23 cellular contexts compared by ENCODE assay signal in genomic region chr7:35804571-35804970, GRCh38. TPM values are rescaled to one million over a fixed set of nuclear protein-coding genes. Genes with fewer than 3 reads are reported as not detected.
DNase-seq lines count a peak whose midpoint lies in the region; ATAC-seq, FAIRE-seq and TF ChIP-seq lines count a peak whose summit lies in the region.
"Had no signal": no experiment of that assay in that cellular context is flagged by ENCODE, and none has a peak within 500 bp of the region (broad histone marks: within the 10 kb centered on the region; RNA-seq: fewer than 3 reads in every experiment).

No MANE protein-coding gene starts in this region.

- no peak overlapping the region for H3K27ac Mint-ChIP-seq in stimulated activated naive CD8-positive, alpha-beta T cell treated with anti-CD3 and anti-CD28 coated beads, Interleukin-15, Interleukin-2, amounts not matched to agents 100 ng/mL and 50 ng/mL, for 24 hours
- H3K27ac Mint-ChIP-seq in stimulated activated naive CD8-positive, alpha-beta T cell treated with anti-CD3 and anti-CD28 coated beads, Interleukin-15, amount 100 ng/mL, for 72 hours = no peak overlapping the region
- peak overlapping the region; percentile 97 to 98 for H3K27ac Mint-ChIP-seq in natural killer cell
- H3K27ac Mint-ChIP-seq: activated CD4-positive, alpha-beta memory T cell treated with anti-CD3 and anti-CD28 coated beads, Interleukin-2, amount 10 ng/mL, durations not matched to agents 7 days and 5 days; activated naive CD8-positive, alpha-beta T cell treated with anti-CD3 and anti-CD28 coated beads, Interleukin-2, amount 10 ng/mL, durations not matched to agents 7 days and 5 days had no signal

- TF ChIP-seq RAD21 in GM12878 (IDR thresholded peaks at IDR 0.05; ENCODE audit: insufficient read depth, low read depth, low read length) = no peak

- no peak for TF ChIP-seq POLR2A in GM12878 (IDR thresholded peaks at IDR 0.05; ENCODE audit: low read depth, low read length)

- RAD21 ChIA-PET in GM12878 (lab: Charles Lee; ENCODE audit: unreplicated experiment) = interaction anchor here (0.7 to 9.4 kb wide), 10 partner anchors 25 to 273 kb away, joined by 3 to 273 read pairs (median 4); no protein-coding TSS in a partner anchor

- POLR2A ChIA-PET in GM12878 (lab: Charles Lee) = interaction anchor here (0.6 to 8.8 kb wide), 12 partner anchors 8 to 496 kb away, joined by 3 to 124 read pairs (median 3); no protein-coding TSS in a partner anchor

- SMC1A ChIA-PET in GM12878 (lab: Charles Lee; ENCODE audit: uncharacterized antibody, unreplicated experiment) = interaction anchor here (1.2 to 8.1 kb wide), 9 partner anchors 8 to 102 kb away, joined by 3 to 180 read pairs (median 9); no protein-coding TSS in a partner anchor

- TF ChIP-seq EP300 in GM12878 (IDR thresholded peaks at IDR 0.05; ENCODE audit: borderline replicate concordance in 1 of 2, control insufficient read depth in 1 of 2, low read depth in 2 of 2, low read length in 2 of 2) = no peak

- CTCF ChIA-PET in GM12878 (lab: Yijun Ruan, JAX) = interaction anchor here (0.9 to 7.7 kb wide), 9 partner anchors 15 to 113 kb away, joined by 3 to 99 read pairs (median 4); no protein-coding TSS in a partner anchor

- TF ChIP-seq CTCF in GM12878 (IDR thresholded peaks at IDR 0.05 in 2 of 3, conservative IDR thresholded peaks at IDR 0.05 in 1 of 3; ENCODE audit: control insufficient read depth in 2 of 3, extremely low read depth in 1 of 3, insufficient read depth in 1 of 3, low read depth in 3 of 3, low read length in 3 of 3) = no peak
- TF ChIP-seq CTCF in natural killer cell (IDR thresholded peaks at IDR 0.05) = no peak

- peaks cover 7% of the 10 kb centered on the region; the same call in 2 of the 3 replicates for H3K9me3 ChIP-seq in GM12878 (replicated peaks; ENCODE audit: control insufficient read depth, insufficient read depth, low read length)
- H3K9me3 ChIP-seq: prostate gland had no signal

- H3K4me1 ChIP-seq in GM12878 (ENCODE audit: control insufficient read depth, insufficient read depth, low read length) = peaks cover 11% of the 10 kb centered on the region; the same call in 1 of the 2 replicates

- ATAC-seq in stimulated activated naive CD8-positive, alpha-beta T cell treated with anti-CD3 and anti-CD28 coated beads, Interleukin-15, amount 100 ng/mL, for 72 hours = no peak
- no peak for ATAC-seq in GM12878
- no peak for ATAC-seq in natural killer cell
- ATAC-seq in HG02588 (IDR thresholded peaks at IDR 0.05; ENCODE audit: unreplicated experiment) = no peak
- ATAC-seq: activated T-cell treated with anti-CD3 and anti-CD28 coated beads, Interleukin-2, amount 50 U/mL, for 4 hours; CD8-positive, alpha-beta T cell; K562 had no signal

- H3K9ac ChIP-seq in GM12878 (ENCODE audit: control insufficient read depth, insufficient read depth, low read length) = no peak overlapping the region; the same call in 1 of the 2 replicates

- H3K27me3 ChIP-seq in GM12878 (replicated peaks in 1 of 2; ENCODE audit: control insufficient read depth in 2 of 2, insufficient read depth in 2 of 2, low read length in 1 of 2) = no peaks in the 10 kb centered on the region
- H3K27me3 ChIP-seq: brain microvascular endothelial cell had no signal

- no peak for FAIRE-seq in GM12878 (lab: Jason Lieb, UNC)
- FAIRE-seq: K562, kidney had no signal

- H3K27ac ChIP-seq in GM12878 (ENCODE audit: control insufficient read depth, insufficient read depth) = no peak overlapping the region
- H3K27ac ChIP-seq: brain microvascular endothelial cell, prostate gland, skin epidermis, VCaP had no signal

- in situ Hi-C loops in GM12878 (cut with MboI) = no loop called here

- peaks cover 69% of the 10 kb centered on the region for H3K4me1 Mint-ChIP-seq in stimulated activated naive CD8-positive, alpha-beta T cell treated with anti-CD3 and anti-CD28 coated beads, Interleukin-15, Interleukin-2, amounts not matched to agents 100 ng/mL and 50 ng/mL, for 24 hours (ENCODE audit: low read depth)
- H3K4me1 Mint-ChIP-seq in stimulated activated naive CD8-positive, alpha-beta T cell treated with anti-CD3 and anti-CD28 coated beads, Interleukin-15, amount 100 ng/mL, for 72 hours = peaks cover 69% of the 10 kb centered on the region
- peaks cover 74% of the 10 kb centered on the region in 2 donors for H3K4me1 Mint-ChIP-seq in natural killer cell

- peak overlapping the region; percentile 82 for H3K4me2 ChIP-seq in GM12878 (ENCODE audit: control insufficient read depth, insufficient read depth)

- H4K20me1 ChIP-seq in GM12878 (ENCODE audit: control insufficient read depth, insufficient read depth) = peaks cover 11% of the 10 kb centered on the region

- peaks cover 45% of the 10 kb centered on the region for H3K36me3 Mint-ChIP-seq in stimulated activated naive CD8-positive, alpha-beta T cell treated with anti-CD3 and anti-CD28 coated beads, Interleukin-15, Interleukin-2, amounts not matched to agents 100 ng/mL and 50 ng/mL, for 24 hours (ENCODE audit: low read depth)
- H3K36me3 Mint-ChIP-seq in natural killer cell = no peaks in the 10 kb centered on the region

- no peaks in the 10 kb centered on the region for H3K36me3 ChIP-seq in GM12878 (ENCODE audit: control insufficient read depth in 2 of 2, insufficient read depth in 2 of 2, low read length in 1 of 2)
- H3K36me3 ChIP-seq: brain microvascular endothelial cell, prostate gland had no signal

- no TSS peak for BruUV-seq in GM12878 (replicated peaks; lab: Mats Ljungman, UMichigan)

- intact Hi-C loops in GM12878 (cut with micrococcal nuclease; ENCODE audit: unreplicated experiment) (loop anchor here (5.0 kb wide), 1 partner anchor 58 kb away; no protein-coding TSS in a partner anchor), natural killer cell (cut with micrococcal nuclease) (loop anchor here (5.0 kb wide), 1 partner anchor 33 kb away; no protein-coding TSS in a partner anchor)

- H3K27me3 Mint-ChIP-seq in stimulated activated naive CD8-positive, alpha-beta T cell treated with anti-CD3 and anti-CD28 coated beads, Interleukin-15, Interleukin-2, amounts not matched to agents 100 ng/mL and 50 ng/mL, for 24 hours = no peaks in the 10 kb centered on the region
- no peaks in the 10 kb centered on the region for H3K27me3 Mint-ChIP-seq in stimulated activated naive CD8-positive, alpha-beta T cell treated with anti-CD3 and anti-CD28 coated beads, Interleukin-15, amount 100 ng/mL, for 72 hours
- no peaks in the 10 kb centered on the region for H3K27me3 Mint-ChIP-seq in natural killer cell (ENCODE audit: low read depth in 2 of 2)
- H3K27me3 Mint-ChIP-seq: activated CD4-positive, alpha-beta memory T cell treated with anti-CD3 and anti-CD28 coated beads, Interleukin-2, amount 10 ng/mL, durations not matched to agents 7 days and 5 days; activated naive CD8-positive, alpha-beta T cell treated with anti-CD3 and anti-CD28 coated beads, Interleukin-2, amount 10 ng/mL, durations not matched to agents 7 days and 5 days had no signal

- WGBS in GM12878 (ENCODE audit: insufficient coverage, insufficient replicate concordance, low lambda C conversion rate, missing lambda C conversion rate) = 89% methylated on average over 7 of the region's 8 CpGs

- peak overlapping the region; percentile 49 for H3K4me3 Mint-ChIP-seq in stimulated activated naive CD8-positive, alpha-beta T cell treated with anti-CD3 and anti-CD28 coated beads, Interleukin-15, Interleukin-2, amounts not matched to agents 100 ng/mL and 50 ng/mL, for 24 hours
- H3K4me3 Mint-ChIP-seq in stimulated activated naive CD8-positive, alpha-beta T cell treated with anti-CD3 and anti-CD28 coated beads, Interleukin-15, amount 100 ng/mL, for 72 hours = peak overlapping the region in 1 of 2 donors; percentile 37
- peak overlapping the region; percentile 54 for H3K4me3 Mint-ChIP-seq in natural killer cell
- H3K4me3 Mint-ChIP-seq: activated CD4-positive, alpha-beta memory T cell treated with anti-CD3 and anti-CD28 coated beads, Interleukin-2, amount 10 ng/mL, durations not matched to agents 7 days and 5 days; activated naive CD8-positive, alpha-beta T cell treated with anti-CD3 and anti-CD28 coated beads, Interleukin-2, amount 10 ng/mL, durations not matched to agents 7 days and 5 days; activated T-cell treated with anti-CD3 and anti-CD28 coated beads, Interleukin-2, amount 50 U/mL, for 4 hours had no signal

- no peak for DNase-seq in stimulated activated naive CD8-positive, alpha-beta T cell treated with anti-CD3 and anti-CD28 coated beads, Interleukin-15, amount 100 ng/mL, for 72 hours
- DNase-seq in GM12878 (ENCODE audit: low read depth, low spot score) (no peak), natural killer cell (no peak), NCI-H1417 treated with DMSO at 0.1 percent for 48 hours (lab: John Stamatoyannopoulos, UW) (no peak), NCI-H345 (lab: John Stamatoyannopoulos, UW) (no peak)
- DNase-seq in effector CD8-positive, alpha-beta T cell (lab: John Stamatoyannopoulos, UW) = no peak
- DNase-seq: activated CD4-positive, alpha-beta memory T cell treated with anti-CD3 and anti-CD28 coated beads, Interleukin-2, amount 10 ng/mL, durations not matched to agents 7 days and 5 days; activated naive CD8-positive, alpha-beta T cell treated with anti-CD3 and anti-CD28 coated beads, Interleukin-2, amount 10 ng/mL, durations not matched to agents 7 days and 5 days; activated T-cell treated with anti-CD3 and anti-CD28 coated beads, Interleukin-2, amount 50 U/mL, for 4 hours; brain microvascular endothelial cell; CD8-positive, alpha-beta T cell; DMS79 treated with DMSO at 0.1 percent for 48 hours; hypothalamus; kidney; NCI-H1092; NCI-H524 treated with DMSO at 0.1 percent for 48 hours; stimulated activated CD4-positive, alpha-beta T cell treated with anti-CD3 and anti-CD28 coated beads, Interleukin-4, amount 100 ng/mL, for 1 hour had no signal

- H3K79me2 ChIP-seq in GM12878 (ENCODE audit: control insufficient read depth, insufficient read depth, low read length) = peaks cover 89% of the 10 kb centered on the region

- H2AFZ ChIP-seq in GM12878 (ENCODE audit: control insufficient read depth, low read depth, low read length) = no peak overlapping the region

- peaks cover under 1% of the 10 kb centered on the region for H3K9me3 Mint-ChIP-seq in stimulated activated naive CD8-positive, alpha-beta T cell treated with anti-CD3 and anti-CD28 coated beads, Interleukin-15, Interleukin-2, amounts not matched to agents 100 ng/mL and 50 ng/mL, for 24 hours
- H3K9me3 Mint-ChIP-seq in stimulated activated naive CD8-positive, alpha-beta T cell treated with anti-CD3 and anti-CD28 coated beads, Interleukin-15, amount 100 ng/mL, for 72 hours = peaks cover 0 to under 1% of the 10 kb centered on the region in 2 donors
- no peaks in the 10 kb centered on the region for H3K9me3 Mint-ChIP-seq in natural killer cell
- H3K9me3 Mint-ChIP-seq: activated naive CD8-positive, alpha-beta T cell treated with anti-CD3 and anti-CD28 coated beads, Interleukin-2, amount 10 ng/mL, durations not matched to agents 7 days and 5 days; CD8-positive, alpha-beta T cell had no signal

- H3K4me3 ChIP-seq in GM12878 = peak overlapping the region; percentile 95; the same call in 1 of the 2 replicates
- H3K4me3 ChIP-seq: K562, prostate gland, skin epidermis had no signal

RNA-seq across cellular contexts. Expression of gene SEPTIN7, which starts 3.7 kb away (rescaled TPM):
- 441 and 485 TPM in 2 replicates for total RNA-seq in GM12878 (2013; cell fraction: nucleolus; rRNA removed)
- total RNA-seq in GM12878 (2014; rRNA removed) = 176 and 273 TPM in 2 replicates
- total RNA-seq in GM12878 (2014; rRNA removed; fragmentation: Illumina TruSeq; extraction: Trizol) = 432 and 434 TPM in 2 replicates
- 247 and 255 TPM in 2 replicates for total RNA-seq in GM12878 (2021)
- polyA plus RNA-seq in GM12878 (2011; ENCODE audit: low read depth) = 160 TPM
- 442 and 688 TPM in 2 replicates for polyA plus RNA-seq in GM12878 (2011; rRNA removed)
- 101 and 128 TPM in 2 replicates for polyA plus RNA-seq in GM12878 (2011; cell fraction: cytosol; rRNA removed)
- 104 and 113 TPM in 2 replicates for polyA plus RNA-seq in GM12878 (2011; cell fraction: nucleus; rRNA removed)
- polyA plus RNA-seq in GM12878 (2012) = 292 and 321 TPM in 2 replicates
- polyA plus RNA-seq in GM12878 (2014; fragmentation: Illumina TruSeq; extraction: Trizol) = 433 and 634 TPM in 2 replicates
- 100 to 1,000 TPM; 770 to 787 TPM for polyA plus RNA-seq in GM12878 (2014; fragmentation: Nextera tagmentation; extraction: Ambion mirVana)
- polyA plus RNA-seq in GM12878 (2014; rRNA removed) = 200 and 244 TPM in 2 replicates
- polyA plus RNA-seq in GM12878 (2016; fragmentation: Nextera tagmentation; extraction: Ambion mirVana) = 100 to 1,000 TPM; 448 to 466 TPM
- 121 and 263 TPM in 2 replicates for polyA minus RNA-seq in GM12878 (2011; rRNA and poly(A)+ RNA removed)
- polyA minus RNA-seq in GM12878 (2011; cell fraction: cytosol; rRNA and poly(A)+ RNA removed) = 76.6 and 86.1 TPM in 2 replicates
- 103 and 156 TPM in 2 replicates for polyA minus RNA-seq in GM12878 (2011; cell fraction: nucleus; rRNA and poly(A)+ RNA removed)
- total RNA-seq in natural killer cell = 100 to 1,000 TPM; 367 to 422 (median 383) TPM

Comparison
In these comparisons a context has a peak if more than half of its experiments do, and no peak if none do; other contexts are left out.
1. H3K27ac Mint-ChIP-seq: peak in natural killer cell (2 of 2); none in stimulated activated naive CD8-positive, alpha-beta T cell treated with anti-CD3 and anti-CD28 coated beads, Interleukin-15, Interleukin-2, amounts not matched to agents 100 ng/mL and 50 ng/mL, for 24 hours (single experiment) and stimulated activated naive CD8-positive, alpha-beta T cell treated with anti-CD3 and anti-CD28 coated beads, Interleukin-15, amount 100 ng/mL, for 72 hours (0 of 2).